In the genomic region with DNA sequence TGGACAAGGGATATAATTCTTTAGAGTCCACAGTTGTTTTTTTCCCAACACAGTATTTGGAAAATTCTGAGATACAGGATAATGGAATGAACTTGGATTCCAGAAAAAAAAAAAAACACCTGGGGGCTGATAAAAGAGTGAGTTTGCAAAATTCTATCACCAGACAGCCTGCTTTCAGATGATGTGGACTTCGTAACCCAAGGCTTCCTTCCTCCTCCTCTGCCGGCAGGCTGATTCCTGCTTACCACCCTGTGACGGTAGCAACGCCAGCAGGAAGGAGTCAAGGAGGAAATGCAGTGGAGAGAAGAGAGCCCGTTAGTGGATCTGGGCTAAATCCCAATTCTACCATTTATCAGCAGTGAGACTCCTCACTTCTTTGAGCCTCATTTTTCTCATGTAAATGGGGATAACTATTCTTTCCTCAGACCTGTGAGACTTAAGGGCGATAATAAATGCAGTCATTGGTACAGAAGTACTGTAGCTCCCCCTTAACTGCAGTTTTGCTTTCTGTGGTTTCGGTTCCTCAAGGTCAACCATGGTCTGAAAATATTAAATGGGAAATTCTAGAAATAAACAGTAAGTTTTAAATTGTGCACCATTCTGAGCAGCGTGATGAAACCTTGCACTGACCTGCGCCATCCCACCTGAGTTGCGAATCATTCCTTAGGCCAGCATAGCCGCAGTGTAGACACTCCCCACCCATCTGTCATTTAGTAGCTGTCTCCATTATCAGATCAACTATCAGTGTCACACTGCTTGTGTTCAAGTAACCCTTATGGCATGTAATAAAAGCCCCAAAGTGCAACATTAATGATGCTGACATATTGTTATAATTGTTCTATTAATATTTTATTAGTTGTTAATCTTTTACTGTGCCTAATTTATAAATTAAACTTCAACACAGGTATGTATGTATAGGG, we compare ENCODE assay signal across 9 cellular contexts.
DNase-seq lines count a peak whose midpoint lies in the region; ATAC-seq, FAIRE-seq and TF ChIP-seq lines count a peak whose summit lies in the region.
"Had no signal": no experiment of that assay in that cellular context is flagged by ENCODE, and none has a peak within 500 bp of the region (broad histone marks: within the 10 kb centered on the region; RNA-seq: fewer than 3 reads in every experiment).

No MANE protein-coding gene starts in this region.

- POLR2A ChIA-PET in naive thymus-derived CD8-positive, alpha-beta T cell (lab: Charles Lee), result no interaction called here

- H3K9me2 ChIP-seq in DOHH2 (replicated peaks; ENCODE audit: control insufficient read depth, low read length), result no peaks in the 10 kb centered on the region

- no peak overlapping the region for H3K9ac ChIP-seq in astrocyte (ENCODE audit: low read length)

- TF ChIP-seq CTCF in DOHH2 (IDR thresholded peaks at IDR 0.05; ENCODE audit: low read depth, low read length, poor library complexity, severe bottlenecking), result no peak
- no peak for TF ChIP-seq CTCF in astrocyte (IDR thresholded peaks at IDR 0.05; ENCODE audit: insufficient read depth, low read depth, low read length)

- H3K36me3 ChIP-seq in DOHH2 (ENCODE audit: control insufficient read depth, low read length), result no peaks in the 10 kb centered on the region
- H3K36me3 ChIP-seq in astrocyte (ENCODE audit: insufficient read depth, low read length), result no peaks in the 10 kb centered on the region

- H3K4me3 Mint-ChIP-seq in astrocyte (ENCODE audit: unreplicated experiment), result peak overlapping the region; percentile 41
- peak overlapping the region in 1 of 10 donors; percentile 11 for H3K4me3 Mint-ChIP-seq in naive thymus-derived CD8-positive, alpha-beta T cell
- H3K4me3 Mint-ChIP-seq: activated naive CD8-positive, alpha-beta T cell treated with anti-CD3 and anti-CD28 coated beads, Interleukin-2, amount 10 ng/mL, durations not matched to agents 7 days and 5 days had no signal

- H3K36me3 Mint-ChIP-seq in astrocyte (ENCODE audit: low read depth, unreplicated experiment), result peaks cover 29% of the 10 kb centered on the region
- H3K36me3 Mint-ChIP-seq in naive thymus-derived CD8-positive, alpha-beta T cell, result peaks cover 0 to 31% (median 0%) of the 10 kb centered on the region in 3 donors
- H3K36me3 Mint-ChIP-seq: activated naive CD8-positive, alpha-beta T cell treated with anti-CD3 and anti-CD28 coated beads, Interleukin-2, amount 10 ng/mL, durations not matched to agents 7 days and 5 days had no signal

- H3K27ac ChIP-seq in DOHH2 (ENCODE audit: low read depth, low read length) (no peak overlapping the region), astrocyte (ENCODE audit: low read depth, low read length) (no peak overlapping the region)

- no peak for FAIRE-seq in astrocyte (lab: Jason Lieb, UNC)

- H3K9me3 Mint-ChIP-seq in astrocyte (ENCODE audit: unreplicated experiment), result no peaks in the 10 kb centered on the region
- no peaks in the 10 kb centered on the region for H3K9me3 Mint-ChIP-seq in naive thymus-derived CD8-positive, alpha-beta T cell
- H3K9me3 Mint-ChIP-seq: activated naive CD8-positive, alpha-beta T cell treated with anti-CD3 and anti-CD28 coated beads, Interleukin-2, amount 10 ng/mL, durations not matched to agents 7 days and 5 days had no signal

- H3K27me3 ChIP-seq in DOHH2 (ENCODE audit: control insufficient read depth, low read length) (peaks cover 3% of the 10 kb centered on the region; the same call in 1 of the 2 replicates), astrocyte (ENCODE audit: insufficient read depth, low read length) (no peaks in the 10 kb centered on the region)

- H3K4me2 ChIP-seq in DOHH2 (ENCODE audit: low read length) (peak overlapping the region; percentile 64), astrocyte (ENCODE audit: low read length) (peak overlapping the region; percentile 49)

- H3K4me3 ChIP-seq in DOHH2 (ENCODE audit: low read length) (peak overlapping the region; percentile 59), astrocyte (ENCODE audit: insufficient read depth, low read depth, low read length) (no peak overlapping the region)

- H3K27ac Mint-ChIP-seq in astrocyte (ENCODE audit: unreplicated experiment), result peak overlapping the region; percentile 91
- H3K27ac Mint-ChIP-seq in naive thymus-derived CD8-positive, alpha-beta T cell, result no peak overlapping the region
- H3K27ac Mint-ChIP-seq: activated naive CD8-positive, alpha-beta T cell treated with anti-CD3 and anti-CD28 coated beads, Interleukin-2, amount 10 ng/mL, durations not matched to agents 7 days and 5 days had no signal

- H3K4me1 ChIP-seq in DOHH2 (ENCODE audit: control insufficient read depth, low read length), result peaks cover 17% of the 10 kb centered on the region
- peaks cover 42% of the 10 kb centered on the region for H3K4me1 ChIP-seq in astrocyte (ENCODE audit: insufficient read depth, low read length)

- ATAC-seq in GM21381 (IDR thresholded peaks at IDR 0.05; ENCODE audit: unreplicated experiment), result peak; percentile 91
- peak; percentile 90 for ATAC-seq in HG03432 (IDR thresholded peaks at IDR 0.05; ENCODE audit: unreplicated experiment)
- ATAC-seq in naive thymus-derived CD8-positive, alpha-beta T cell, result no peak

- peaks cover 34% of the 10 kb centered on the region for H3K4me1 Mint-ChIP-seq in astrocyte (ENCODE audit: low read depth, unreplicated experiment)
- peaks cover 0 to 15% (median 1%) of the 10 kb centered on the region in 4 donors for H3K4me1 Mint-ChIP-seq in naive thymus-derived CD8-positive, alpha-beta T cell

- no peaks in the 10 kb centered on the region for H3K27me3 Mint-ChIP-seq in astrocyte (ENCODE audit: low read depth, unreplicated experiment)
- no peaks in the 10 kb centered on the region for H3K27me3 Mint-ChIP-seq in naive thymus-derived CD8-positive, alpha-beta T cell
- H3K27me3 Mint-ChIP-seq: activated naive CD8-positive, alpha-beta T cell treated with anti-CD3 and anti-CD28 coated beads, Interleukin-2, amount 10 ng/mL, durations not matched to agents 7 days and 5 days had no signal

- DNase-seq in astrocyte (ENCODE audit: low read depth) (no peak), KG1 (lab: John Stamatoyannopoulos, UW) (no peak), DMS79 treated with DMSO at 0.1 percent for 48 hours (lab: John Stamatoyannopoulos, UW) (no peak)
- DNase-seq in activated naive CD4-positive, alpha-beta T cell treated with anti-CD3 and anti-CD28 coated beads, Interleukin-2, amount 50 U/mL, for 16 hours, result no peak
- no peak for DNase-seq in naive thymus-derived CD8-positive, alpha-beta T cell
- DNase-seq: activated naive CD8-positive, alpha-beta T cell treated with anti-CD3 and anti-CD28 coated beads, Interleukin-2, amount 10 ng/mL, durations not matched to agents 7 days and 5 days had no signal

- H3F3A ChIP-seq in DOHH2 (ENCODE audit: control insufficient read depth, insufficient read depth), result no peaks in the 10 kb centered on the region

- no peak overlapping the region for H2AFZ ChIP-seq in astrocyte (ENCODE audit: low read depth, low read length)

- H3K79me2 ChIP-seq in DOHH2 (ENCODE audit: control insufficient read depth, low read length), result no peaks in the 10 kb centered on the region
- no peaks in the 10 kb centered on the region for H3K79me2 ChIP-seq in astrocyte (ENCODE audit: insufficient read depth, low read length)

- H4K20me1 ChIP-seq in DOHH2 (ENCODE audit: control insufficient read depth, insufficient read depth, low read depth, low read length), result no peaks in the 10 kb centered on the region
- no peaks in the 10 kb centered on the region for H4K20me1 ChIP-seq in astrocyte (ENCODE audit: insufficient read depth, low read length)

- H3K9me3 ChIP-seq in DOHH2 (ENCODE audit: control insufficient read depth, insufficient read depth, low read length) (no peaks in the 10 kb centered on the region), astrocyte (ENCODE audit: insufficient read depth, low read depth, low read length) (no peaks in the 10 kb centered on the region)

Comparison
In these comparisons a context has a peak if more than half of its experiments do, and no peak if none do; other contexts are left out.
1. ATAC-seq: peak in GM21381 (single experiment) and HG03432 (single experiment); none in naive thymus-derived CD8-positive, alpha-beta T cell (0 of 2).